In genomic region chr22:23481369-23481768, GRCh38 we compare ENCODE assay signal across 33 cellular contexts.
"Had no signal": no experiment of that assay in that cellular context is flagged by ENCODE, and none has a peak within 500 bp of the region (broad histone marks: within the 10 kb centered on the region; RNA-seq: fewer than 3 reads in every experiment).

No MANE protein-coding gene starts in this region.

- DNase-seq: activated B cell treated with CpG ODN at 0.5 μM for 24 hours; activated CD4-positive, alpha-beta memory T cell treated with anti-CD3 and anti-CD28 coated beads for 36 hours; activated CD4-positive, alpha-beta T cell treated with anti-CD3 and anti-CD28 coated beads for 4 hours; activated CD4-positive, alpha-beta T cell treated with anti-CD3 and anti-CD28 coated beads, Interleukin-2, amount 10 ng/mL, durations not matched to agents 24 days and 14 days; activated CD4-positive, alpha-beta T cell treated with anti-CD3 and anti-CD28 coated beads, Interleukin-2, amount 50 U/mL, for 1 hour; activated CD4-positive, alpha-beta T cell treated with anti-CD3 and anti-CD28 coated beads, Interleukin-2, amount 50 U/mL, for 4 hours; activated CD4-positive, CD25-positive, alpha-beta regulatory T cell treated with anti-CD3 and anti-CD28 coated beads, Interleukin-2, amount 50 U/mL, for 72 hours; activated CD8-positive, alpha-beta T cell treated with anti-CD3 and anti-CD28 coated beads for 36 hours; activated effector memory CD4-positive, alpha-beta T cell treated with anti-CD3 and anti-CD28 coated beads, Interleukin-2, amount 50 U/mL, for 16 hours; activated gamma-delta T cell treated with Interleukin-2 at 50 U/mL for 16 hours; activated naive CD4-positive, alpha-beta T cell; activated naive CD4-positive, alpha-beta T cell treated with anti-CD3 and anti-CD28 coated beads for 36 hours; activated naive CD4-positive, alpha-beta T cell treated with anti-CD3 and anti-CD28 coated beads, Interleukin-2, amount 50 U/mL, for 16 hours; activated naive CD8-positive, alpha-beta T cell treated with anti-CD3 and anti-CD28 coated beads, Interleukin-2, amount 10 ng/mL, durations not matched to agents 7 days and 5 days; activated naive CD8-positive, alpha-beta T cell treated with anti-CD3 and anti-CD28 coated beads, Interleukin-2, amount 50 U/mL, for 24 hours; activated T-cell treated with anti-CD3 and anti-CD28 coated beads for 4 hours; activated T-cell treated with anti-CD3 and anti-CD28 coated beads, Interleukin-2, amount 50 U/mL, for 1 hour; activated T-cell treated with anti-CD3 and anti-CD28 coated beads, Interleukin-2, amount 50 U/mL, for 4 hours; activated T-cell treated with anti-CD3 and anti-CD28 coated beads, Interleukin-2, amount 50 U/mL, for 72 hours; amygdala; anterior cingulate cortex; caudate nucleus; cerebellar nuclear complex; T-helper 1 cell; T-helper 2 cell; T-helper 9 cell had no signal

- H3K36me3 Mint-ChIP-seq: activated CD4-positive, alpha-beta memory T cell treated with anti-CD3 and anti-CD28 coated beads for 36 hours; activated naive CD8-positive, alpha-beta T cell; activated naive CD8-positive, alpha-beta T cell treated with anti-CD3 and anti-CD28 coated beads, Interleukin-2, amount 10 ng/mL, durations not matched to agents 7 days and 5 days; brain had no signal

- H3K9me3 Mint-ChIP-seq: activated B cell treated with CpG ODN at 0.5 μM for 24 hours; activated CD4-positive, alpha-beta memory T cell treated with anti-CD3 and anti-CD28 coated beads for 36 hours; activated CD4-positive, alpha-beta T cell treated with anti-CD3 and anti-CD28 coated beads, Interleukin-2, amount 10 ng/mL, durations not matched to agents 24 days and 14 days; activated CD8-positive, alpha-beta T cell treated with anti-CD3 and anti-CD28 coated beads for 36 hours; activated naive CD4-positive, alpha-beta T cell treated with anti-CD3 and anti-CD28 coated beads for 36 hours; activated naive CD8-positive, alpha-beta T cell treated with anti-CD3 and anti-CD28 coated beads, Interleukin-2, amount 10 ng/mL, durations not matched to agents 7 days and 5 days; activated naive CD8-positive, alpha-beta T cell treated with anti-CD3 and anti-CD28 coated beads, Interleukin-2, amount 50 U/mL, for 24 hours; activated T-cell treated with anti-CD3 and anti-CD28 coated beads, Interleukin-2, amount 50 U/mL, for 4 hours; activated T-cell treated with anti-CD3 and anti-CD28 coated beads, Interleukin-2, amount 50 U/mL, for 72 hours; activated T-helper 1 cell treated with anti-CD3 and anti-CD28 coated beads, Interleukin-12 subunit alpha, Interleukin-12 subunit beta, Interleukin-2, Interleukin-4 antibody, amounts not matched to agents 30 ng/mL and 10 ng/mL and 1 ng/mL, durations not matched to agents 14 hours and 24 hours and 36 hours; activated T-helper 17 cell treated with anti-CD3 and anti-CD28 coated beads, Interleukin-2, amount 50 U/mL, for 72 hours; central memory CD8-positive, alpha-beta T cell; T-helper 1 cell treated with Interleukin-12 subunit alpha and Interleukin-12 subunit beta and Interleukin-4 antibody, amounts not matched to agents 30 μg/mL and 1 μg/mL, for 36 hours; T-helper 2 cell treated with Interferon-gamma antibody and Interleukin-4, amounts not matched to agents 5 μg/mL and 100 μg/mL, for 36 hours had no signal

- H3K27ac Mint-ChIP-seq: activated B cell treated with CpG ODN at 0.5 μM for 24 hours; activated CD4-positive, alpha-beta memory T cell treated with anti-CD3 and anti-CD28 coated beads for 36 hours; activated CD4-positive, alpha-beta T cell treated with anti-CD3 and anti-CD28 coated beads, Interleukin-2, amount 10 ng/mL, durations not matched to agents 24 days and 14 days; activated CD8-positive, alpha-beta T cell treated with anti-CD3 and anti-CD28 coated beads for 36 hours; activated naive CD4-positive, alpha-beta T cell treated with anti-CD3 and anti-CD28 coated beads for 36 hours; activated naive CD8-positive, alpha-beta T cell; activated naive CD8-positive, alpha-beta T cell treated with anti-CD3 and anti-CD28 coated beads, Interleukin-2, amount 10 ng/mL, durations not matched to agents 7 days and 5 days; activated naive CD8-positive, alpha-beta T cell treated with anti-CD3 and anti-CD28 coated beads, Interleukin-2, amount 50 U/mL, for 24 hours; activated T-cell treated with anti-CD3 and anti-CD28 coated beads, Interleukin-2, amount 50 U/mL, for 72 hours; activated T-helper 1 cell treated with anti-CD3 and anti-CD28 coated beads, Interleukin-12 subunit alpha, Interleukin-12 subunit beta, Interleukin-2, Interleukin-4 antibody, amounts not matched to agents 30 ng/mL and 10 ng/mL and 1 ng/mL, durations not matched to agents 14 hours and 24 hours and 36 hours; activated T-helper 17 cell treated with anti-CD3 and anti-CD28 coated beads, Interleukin-2, amount 50 U/mL, for 72 hours; brain; T-helper 1 cell treated with Interleukin-12 subunit alpha and Interleukin-12 subunit beta and Interleukin-4 antibody, amounts not matched to agents 30 μg/mL and 1 μg/mL, for 36 hours; T-helper 2 cell treated with Interferon-gamma antibody and Interleukin-4, amounts not matched to agents 5 μg/mL and 100 μg/mL, for 36 hours had no signal

- H3K4me3 Mint-ChIP-seq: activated B cell treated with CpG ODN at 0.5 μM for 24 hours; activated CD4-positive, alpha-beta memory T cell treated with anti-CD3 and anti-CD28 coated beads for 36 hours; activated CD4-positive, alpha-beta T cell treated with anti-CD3 and anti-CD28 coated beads, Interleukin-2, amount 10 ng/mL, durations not matched to agents 24 days and 14 days; activated CD8-positive, alpha-beta T cell treated with anti-CD3 and anti-CD28 coated beads for 36 hours; activated naive CD4-positive, alpha-beta T cell treated with anti-CD3 and anti-CD28 coated beads for 36 hours; activated naive CD8-positive, alpha-beta T cell; activated naive CD8-positive, alpha-beta T cell treated with anti-CD3 and anti-CD28 coated beads, Interleukin-2, amount 10 ng/mL, durations not matched to agents 7 days and 5 days; activated naive CD8-positive, alpha-beta T cell treated with anti-CD3 and anti-CD28 coated beads, Interleukin-2, amount 50 U/mL, for 24 hours; activated T-cell treated with anti-CD3 and anti-CD28 coated beads, Interleukin-2, amount 50 U/mL, for 4 hours; activated T-cell treated with anti-CD3 and anti-CD28 coated beads, Interleukin-2, amount 50 U/mL, for 72 hours; activated T-helper 1 cell treated with anti-CD3 and anti-CD28 coated beads, Interleukin-12 subunit alpha, Interleukin-12 subunit beta, Interleukin-2, Interleukin-4 antibody, amounts not matched to agents 30 ng/mL and 10 ng/mL and 1 ng/mL, durations not matched to agents 14 hours and 24 hours and 36 hours; activated T-helper 17 cell treated with anti-CD3 and anti-CD28 coated beads, Interleukin-2, amount 50 U/mL, for 72 hours; brain; central memory CD8-positive, alpha-beta T cell; T-helper 1 cell treated with Interleukin-12 subunit alpha and Interleukin-12 subunit beta and Interleukin-4 antibody, amounts not matched to agents 30 μg/mL and 1 μg/mL, for 36 hours; T-helper 2 cell treated with Interferon-gamma antibody and Interleukin-4, amounts not matched to agents 5 μg/mL and 100 μg/mL, for 36 hours had no signal

- ATAC-seq: activated CD8-positive, alpha-beta T cell treated with anti-CD3 and anti-CD28 coated beads for 36 hours; activated naive CD8-positive, alpha-beta T cell treated with anti-CD3 and anti-CD28 coated beads, Interleukin-2, amount 50 U/mL, for 24 hours; activated T-cell treated with anti-CD3 and anti-CD28 coated beads, Interleukin-2, amount 50 U/mL, for 4 hours; activated T-cell treated with anti-CD3 and anti-CD28 coated beads, Interleukin-2, amount 50 U/mL, for 72 hours; activated T-helper 17 cell treated with anti-CD3 and anti-CD28 coated beads, Interleukin-2, amount 50 U/mL, for 72 hours had no signal
